9 cellular contexts compared by ENCODE assay signal in the genomic region with DNA sequence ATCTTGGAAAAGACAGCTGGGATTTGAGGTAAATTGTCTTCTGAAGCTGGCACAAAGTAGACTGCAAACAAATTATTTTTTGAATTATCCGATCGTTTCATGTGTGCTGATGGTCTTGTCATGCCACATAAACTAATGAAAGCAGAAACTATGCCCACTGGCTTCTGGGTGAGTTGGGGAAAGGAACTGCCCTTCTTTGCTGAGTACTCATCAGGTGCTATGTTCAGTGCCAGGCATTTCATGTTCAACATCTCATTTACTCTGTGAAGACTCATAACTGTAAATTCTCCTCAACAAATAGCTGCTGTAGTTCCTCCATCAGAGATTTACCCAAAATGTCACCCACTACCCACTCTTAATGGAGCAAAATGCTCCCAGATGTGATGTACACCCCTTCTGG. TPM values are rescaled to one million over a fixed set of nuclear protein-coding genes. Genes with fewer than 3 reads are reported as not detected.
DNase-seq lines count a peak whose midpoint lies in the region; ATAC-seq and TF ChIP-seq lines count a peak whose summit lies in the region.
"Had no signal": no experiment of that assay in that cellular context is flagged by ENCODE, and none has a peak within 500 bp of the region (broad histone marks: within the 10 kb centered on the region; RNA-seq: fewer than 3 reads in every experiment).

No MANE protein-coding gene starts in this region.

- TF ChIP-seq POLR2A in erythroblast (IDR thresholded peaks at IDR 0.05; ENCODE audit: low read length): no peak

- H3K56ac ChIP-seq in H9 (ENCODE audit: insufficient read length, low read depth, low read length): no peak overlapping the region

- no peak overlapping the region for H2BK12ac ChIP-seq in H9 (ENCODE audit: insufficient read length, low read depth, low read length)

- peaks cover 2 to 13% (median 9%) of the 10 kb centered on the region in 3 experiments; a peak in 5 of 7 replicates for H3K36me3 Mint-ChIP-seq in H9 (ENCODE audit: insufficient read depth in 1 of 3, low read depth in 3 of 3)

- H4K5ac ChIP-seq in H9 (ENCODE audit: insufficient read length, low read depth, low read length): no peak overlapping the region

- H2BK5ac ChIP-seq in H9 (ENCODE audit: insufficient read length, low read length): no peak overlapping the region

- WGBS in H9 (ENCODE audit: extremely low coverage, insufficient read length, low lambda C conversion rate): no CpG with 5 or more reads among the region's 2 CpGs

- H3K23me2 ChIP-seq in H9 (ENCODE audit: insufficient read length, low read depth, low read length, poor library complexity, severe bottlenecking): peaks cover 9% of the 10 kb centered on the region

- no peak for DNase-seq in H9
- DNase-seq in SJSA1 (ENCODE audit: low read depth in 1 of 2, low spot score in 2 of 2): no peak
- DNase-seq in fibroblast of pulmonary artery (ENCODE audit: low read depth): no peak
- DNase-seq in skeletal muscle cell (ENCODE audit: low read depth): no peak
- no peak for DNase-seq in effector CD4-positive, alpha-beta T cell
- no peak for DNase-seq in erythroblast (lab: John Stamatoyannopoulos, UW)
- no peak for DNase-seq in NCI-H146 (lab: John Stamatoyannopoulos, UW)
- DNase-seq: mucosa of descending colon had no signal

- no peak overlapping the region for H3K18ac ChIP-seq in H9 (ENCODE audit: insufficient read length, low read depth, low read length)

- H3K9me3 Mint-ChIP-seq in H9: no peaks in the 10 kb centered on the region

- H3K4me3 ChIP-seq in SJSA1: peak overlapping the region; percentile 67
- H3K4me3 ChIP-seq in fibroblast of pulmonary artery (replicated peaks; ENCODE audit: low read depth, low read length): peak overlapping the region; percentile 97
- H3K4me3 ChIP-seq in skeletal muscle cell (ENCODE audit: low read depth, low read length): peak overlapping the region; percentile 96

- H4K20me1 ChIP-seq in H9 (ENCODE audit: control insufficient read depth, insufficient read depth, insufficient read length): no peaks in the 10 kb centered on the region

- H4K8ac ChIP-seq in H9 (replicated peaks; ENCODE audit: insufficient read length, low read depth, low read length): no peak overlapping the region

- no peak overlapping the region for H3K27ac ChIP-seq in H9 (ENCODE audit: insufficient read length, low read depth, low read length)
- no peak overlapping the region for H3K27ac ChIP-seq in SJSA1

- no peaks in the 10 kb centered on the region for H3K27me3 ChIP-seq in H9 (ENCODE audit: insufficient read depth, low read length)
- H3K27me3 ChIP-seq in SJSA1 (replicated peaks): no peaks in the 10 kb centered on the region

- H2BK20ac ChIP-seq in H9 (ENCODE audit: low read depth, low read length, poor library complexity, severe bottlenecking): no peak overlapping the region

- H3K27me3 Mint-ChIP-seq in H9 (ENCODE audit: low read depth): no peaks in the 10 kb centered on the region; the same call in 1 of the 2 replicates

- H4K91ac ChIP-seq in H9 (ENCODE audit: insufficient read length, low read depth, low read length): no peak overlapping the region

- H2BK15ac ChIP-seq in H9 (ENCODE audit: low read depth, low read length): no peak overlapping the region

- TF ChIP-seq CTCF in H9 (conservative IDR thresholded peaks at IDR 0.05): no peak
- no peak for TF ChIP-seq CTCF in fibroblast of pulmonary artery (IDR thresholded peaks at IDR 0.05; ENCODE audit: low read length, missing control alignments)

- no peaks in the 10 kb centered on the region for H3K9me3 ChIP-seq in H9 (ENCODE audit: control insufficient read depth, low read depth, low read length)
- no peaks in the 10 kb centered on the region for H3K9me3 ChIP-seq in SJSA1 (replicated peaks)
- H3K9me3 ChIP-seq: mucosa of descending colon had no signal

- H3K79me2 ChIP-seq in H9 (ENCODE audit: insufficient read depth, low read length): peaks cover 17% of the 10 kb centered on the region

- H3T11ph ChIP-seq in H9 (ENCODE audit: low read length): no peak overlapping the region

- peaks cover 38 to 40% of the 10 kb centered on the region in 2 experiments for H3K4me1 Mint-ChIP-seq in H9

- H3K36me3 ChIP-seq in SJSA1: peaks cover 18% of the 10 kb centered on the region

- peak overlapping the region; percentile 94 for H3K4me2 ChIP-seq in H9 (ENCODE audit: insufficient read depth, insufficient read length, low read length)

- H2AK5ac ChIP-seq in H9 (ENCODE audit: insufficient read length, low read length): no peak overlapping the region

- H3K9ac ChIP-seq in H9 (ENCODE audit: extremely low read depth, insufficient read length, low read length): peak overlapping the region; percentile 75

- no peak for ATAC-seq in HG03196 (IDR thresholded peaks at IDR 0.05; ENCODE audit: unreplicated experiment)

- H2BK120ac ChIP-seq in H9 (ENCODE audit: low read depth, low read length, poor library complexity, severe bottlenecking): no peak overlapping the region

- peaks cover 4% of the 10 kb centered on the region; the same call in 1 of the 2 replicates for H3K4me1 ChIP-seq in H9 (ENCODE audit: insufficient read depth, low read length)
- H3K4me1 ChIP-seq in SJSA1 (replicated peaks): peaks cover 13% of the 10 kb centered on the region

- no peak overlapping the region for H3K23ac ChIP-seq in H9 (ENCODE audit: insufficient read length, low read depth, low read length)

- no peak overlapping the region for H3K27ac Mint-ChIP-seq in H9

- peaks cover 10% of the 10 kb centered on the region for H3K79me1 ChIP-seq in H9 (ENCODE audit: insufficient read depth, low read depth, low read length, poor library complexity, severe bottlenecking)

- no peak overlapping the region for H3K4ac ChIP-seq in H9 (ENCODE audit: low read depth, low read length)

- no peak overlapping the region for H2AFZ ChIP-seq in H9 (ENCODE audit: low read length)

- peak overlapping the region; percentile 88 to 92 for H3K4me3 Mint-ChIP-seq in H9

- no peak overlapping the region for H3K14ac ChIP-seq in H9 (ENCODE audit: insufficient read depth, low read length)

RNA-seq across cellular contexts. Expression of a gene that starts 1.2 kb away (rescaled TPM):
- 25.4 and 28.2 TPM in 2 replicates for total RNA-seq in H9 (2021)
- 25.7 and 33.5 TPM in 2 replicates for total RNA-seq in SJSA1 (2014; rRNA removed; shearing (Covaris generic))

RNA-seq across cellular contexts. Expression of a gene that starts 19.6 kb away (rescaled TPM):
- 17.6 and 18.4 TPM in 2 replicates for total RNA-seq in H9 (2021)
- total RNA-seq in SJSA1 (2014; rRNA removed; shearing (Covaris generic)): 5.3 and 8.1 TPM in 2 replicates
